1 cellular context compared by ENCODE assay signal in the genomic region with DNA sequence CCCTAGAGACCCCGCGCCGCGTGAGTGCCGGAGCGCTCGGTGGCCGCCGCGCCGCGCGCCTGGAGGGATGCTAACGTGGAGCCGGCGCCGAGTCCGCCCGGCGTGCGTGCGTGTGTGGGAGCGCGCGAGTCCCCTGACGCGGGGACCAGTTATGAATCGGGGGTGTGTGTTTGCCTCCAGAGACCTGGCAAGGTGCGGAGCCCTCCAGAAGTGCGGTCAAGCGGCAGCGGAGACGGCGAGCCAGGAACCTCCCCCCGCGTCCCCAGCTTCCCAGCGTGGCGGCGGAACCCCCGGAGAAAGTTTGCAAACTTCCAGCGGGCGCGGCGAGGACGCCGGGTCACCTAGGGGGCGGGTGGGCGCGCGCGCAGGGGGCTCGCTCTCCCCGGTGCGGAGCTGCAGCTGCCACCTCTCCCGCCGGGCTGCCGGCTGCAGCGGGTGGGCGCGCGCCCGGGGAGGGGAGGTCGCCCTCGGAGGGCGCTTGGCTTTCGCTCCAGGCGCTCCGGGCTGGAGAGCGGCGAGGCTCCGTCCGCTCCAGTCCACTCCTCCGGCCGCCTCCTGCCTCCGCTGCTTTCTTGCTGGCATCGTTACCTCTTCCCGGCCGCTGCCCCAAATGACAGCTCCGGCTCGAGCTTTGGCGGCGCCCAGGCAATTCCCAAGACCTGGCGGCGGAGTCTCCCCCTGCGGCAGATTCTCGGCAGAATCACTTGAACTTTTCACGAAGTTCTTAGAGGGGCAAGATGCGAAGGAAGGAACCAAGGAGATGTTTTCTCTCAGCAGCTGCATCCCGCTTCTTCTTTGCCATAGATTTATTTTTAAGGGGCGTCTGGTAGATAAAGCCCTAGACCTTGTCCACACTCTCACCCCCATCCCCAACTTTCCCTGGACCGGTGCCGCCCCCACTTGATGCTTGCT.
A peak's percentile ranks its signal among the peaks of the same experiment; 100 is the strongest.
TF ChIP-seq lines count a peak whose summit lies in the region.

No MANE protein-coding gene starts in this region.

TF ChIP-seq in HEK293, 187 proteins besides CTCF, POLR2A, EP300 and RAD21 (continued from another document):
- TF ChIP-seq, protein P1, sequence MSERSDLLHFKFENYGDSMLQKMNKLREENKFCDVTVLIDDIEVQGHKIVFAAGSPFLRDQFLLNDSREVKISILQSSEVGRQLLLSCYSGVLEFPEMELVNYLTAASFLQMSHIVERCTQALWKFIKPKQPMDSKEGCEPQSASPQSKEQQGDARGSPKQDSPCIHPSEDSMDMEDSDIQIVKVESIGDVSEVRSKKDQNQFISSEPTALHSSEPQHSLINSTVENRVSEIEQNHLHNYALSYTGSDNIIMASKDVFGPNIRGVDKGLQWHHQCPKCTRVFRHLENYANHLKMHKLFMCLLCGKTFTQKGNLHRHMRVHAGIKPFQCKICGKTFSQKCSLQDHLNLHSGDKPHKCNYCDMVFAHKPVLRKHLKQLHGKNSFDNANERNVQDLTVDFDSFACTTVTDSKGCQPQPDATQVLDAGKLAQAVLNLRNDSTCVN (tag by site-specific recombination; optimal IDR thresholded peaks at IDR 0.05): peak; percentile 90
- no peak for TF ChIP-seq ZNF24 (tag by site-specific recombination; IDR thresholded peaks at IDR 0.05)
- TF ChIP-seq HOXD13 (CRISPR knock-in tag; IDR thresholded peaks at IDR 0.05; ENCODE audit: borderline replicate concordance): 0 out of 2 replicates have a peak, but pooled peaks have one; percentile 14
- TF ChIP-seq GLIS1 (tag by site-specific recombination; IDR thresholded peaks at IDR 0.05): peak; percentile 13; the same call in 1 of the 2 replicates
